ENCODE assay signal across 3 cellular contexts in the genomic region with DNA sequence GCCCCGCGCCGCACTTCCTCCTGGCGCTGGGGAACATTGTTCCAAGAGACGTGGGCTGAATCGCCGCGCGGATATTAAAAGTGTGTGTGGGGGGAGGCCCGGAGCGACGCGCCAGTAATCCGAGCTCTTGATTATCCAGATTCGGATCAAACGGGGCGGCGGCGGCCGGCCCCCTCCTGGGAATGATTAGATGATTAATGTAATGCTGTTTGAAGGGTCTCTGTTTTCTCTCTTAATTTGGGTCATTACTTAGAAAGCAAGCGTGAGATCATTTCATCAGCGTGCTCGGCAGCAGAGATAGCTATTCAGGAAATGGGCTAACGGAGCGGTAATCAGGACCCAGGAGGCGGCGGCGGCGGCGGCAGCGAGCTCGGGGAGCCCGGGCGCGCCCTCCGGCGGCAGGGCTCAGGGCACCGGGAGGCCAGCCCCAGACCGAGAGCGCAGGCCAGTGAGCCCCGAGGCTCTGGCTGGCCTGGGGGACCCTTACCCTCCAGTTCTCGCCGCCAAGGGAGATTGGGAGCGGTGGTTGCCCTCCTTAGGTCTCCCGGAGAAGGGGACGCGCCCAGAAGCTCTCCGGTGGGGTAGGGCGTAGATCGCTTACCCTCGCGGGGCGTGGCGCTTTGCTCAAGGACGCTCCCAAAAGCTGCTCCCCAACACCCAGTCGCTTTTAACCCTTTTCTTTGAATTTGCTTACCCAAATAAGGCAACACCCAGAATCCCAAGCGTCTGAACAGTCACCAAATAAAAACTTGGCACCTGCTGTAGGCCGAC.
TF ChIP-seq lines count a peak whose summit lies in the region.

No MANE protein-coding gene starts in this region.

TF ChIP-seq in A549, 52 proteins besides CTCF, POLR2A, EP300 and RAD21:
- TF ChIP-seq, protein P1, sequence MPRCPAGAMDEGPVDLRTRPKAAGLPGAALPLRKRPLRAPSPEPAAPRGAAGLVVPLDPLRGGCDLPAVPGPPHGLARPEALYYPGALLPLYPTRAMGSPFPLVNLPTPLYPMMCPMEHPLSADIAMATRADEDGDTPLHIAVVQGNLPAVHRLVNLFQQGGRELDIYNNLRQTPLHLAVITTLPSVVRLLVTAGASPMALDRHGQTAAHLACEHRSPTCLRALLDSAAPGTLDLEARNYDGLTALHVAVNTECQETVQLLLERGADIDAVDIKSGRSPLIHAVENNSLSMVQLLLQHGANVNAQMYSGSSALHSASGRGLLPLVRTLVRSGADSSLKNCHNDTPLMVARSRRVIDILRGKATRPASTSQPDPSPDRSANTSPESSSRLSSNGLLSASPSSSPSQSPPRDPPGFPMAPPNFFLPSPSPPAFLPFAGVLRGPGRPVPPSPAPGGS (IDR thresholded peaks at IDR 0.05) = no peak
- TF ChIP-seq EHF (CRISPR knock-in tag; IDR thresholded peaks at IDR 0.05) = no peak
- TF ChIP-seq ZSCAN20 (CRISPR knock-in tag; IDR thresholded peaks at IDR 0.05) = no peak
- TF ChIP-seq, protein P2, sequence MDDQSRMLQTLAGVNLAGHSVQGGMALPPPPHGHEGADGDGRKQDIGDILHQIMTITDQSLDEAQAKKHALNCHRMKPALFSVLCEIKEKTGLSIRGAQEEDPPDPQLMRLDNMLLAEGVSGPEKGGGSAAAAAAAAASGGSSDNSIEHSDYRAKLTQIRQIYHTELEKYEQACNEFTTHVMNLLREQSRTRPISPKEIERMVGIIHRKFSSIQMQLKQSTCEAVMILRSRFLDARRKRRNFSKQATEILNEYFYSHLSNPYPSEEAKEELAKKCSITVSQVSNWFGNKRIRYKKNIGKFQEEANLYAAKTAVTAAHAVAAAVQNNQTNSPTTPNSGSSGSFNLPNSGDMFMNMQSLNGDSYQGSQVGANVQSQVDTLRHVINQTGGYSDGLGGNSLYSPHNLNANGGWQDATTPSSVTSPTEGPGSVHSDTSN (IDR thresholded peaks at IDR 0.05) = no peak
- TF ChIP-seq RFX5 (IDR thresholded peaks at IDR 0.05) = no peak
- TF ChIP-seq NR3C1 (IDR thresholded peaks at IDR 0.05) = no peak
- TF ChIP-seq ZNF302 (CRISPR knock-in tag; IDR thresholded peaks at IDR 0.05) = no peak
- no peak for TF ChIP-seq PHF8 (IDR thresholded peaks at IDR 0.05; ENCODE audit: borderline replicate concordance, low read depth)
- TF ChIP-seq ESRRA (IDR thresholded peaks at IDR 0.05; ENCODE audit: borderline replicate concordance, low read length) = no peak
- TF ChIP-seq, protein P3, sequence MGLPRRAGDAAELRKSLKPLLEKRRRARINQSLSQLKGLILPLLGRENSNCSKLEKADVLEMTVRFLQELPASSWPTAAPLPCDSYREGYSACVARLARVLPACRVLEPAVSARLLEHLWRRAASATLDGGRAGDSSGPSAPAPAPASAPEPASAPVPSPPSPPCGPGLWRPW (IDR thresholded peaks at IDR 0.05) = no peak
- no peak for TF ChIP-seq EHMT2 (IDR thresholded peaks at IDR 0.05; ENCODE audit: low read depth)
- TF ChIP-seq HOXB13 (CRISPR knock-in tag; IDR thresholded peaks at IDR 0.05; ENCODE audit: low read depth) = no peak
- TF ChIP-seq, protein P4, sequence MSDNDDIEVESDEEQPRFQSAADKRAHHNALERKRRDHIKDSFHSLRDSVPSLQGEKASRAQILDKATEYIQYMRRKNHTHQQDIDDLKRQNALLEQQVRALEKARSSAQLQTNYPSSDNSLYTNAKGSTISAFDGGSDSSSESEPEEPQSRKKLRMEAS (IDR thresholded peaks at IDR 0.05) = no peak
- TF ChIP-seq HEYL (CRISPR knock-in tag; IDR thresholded peaks at IDR 0.05) = no peak
- TF ChIP-seq, protein P5, sequence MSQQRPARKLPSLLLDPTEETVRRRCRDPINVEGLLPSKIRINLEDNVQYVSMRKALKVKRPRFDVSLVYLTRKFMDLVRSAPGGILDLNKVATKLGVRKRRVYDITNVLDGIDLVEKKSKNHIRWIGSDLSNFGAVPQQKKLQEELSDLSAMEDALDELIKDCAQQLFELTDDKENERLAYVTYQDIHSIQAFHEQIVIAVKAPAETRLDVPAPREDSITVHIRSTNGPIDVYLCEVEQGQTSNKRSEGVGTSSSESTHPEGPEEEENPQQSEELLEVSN (IDR thresholded peaks at IDR 0.05; ENCODE audit: borderline replicate concordance, low read depth) = no peak
- no peak for TF ChIP-seq MAZ (IDR thresholded peaks at IDR 0.05; ENCODE audit: borderline replicate concordance, low read depth, low read length)
- no peak for TF ChIP-seq ZC3H11A (IDR thresholded peaks at IDR 0.05)
TF ChIP-seq in A549: peak in this region for 0.

TF ChIP-seq in HEK293T, 16 proteins besides CTCF, POLR2A, EP300 and RAD21:
- TF ChIP-seq LEF1 (IDR thresholded peaks at IDR 0.05; ENCODE audit: borderline replicate concordance) (no peak), TARDBP (IDR thresholded peaks at IDR 0.05) (no peak), HDGF (IDR thresholded peaks at IDR 0.05; ENCODE audit: borderline replicate concordance) (no peak), CTBP1 (IDR thresholded peaks at IDR 0.05; ENCODE audit: borderline replicate concordance) (no peak), FOXK2 (IDR thresholded peaks at IDR 0.05) (no peak), ZNF384 (IDR thresholded peaks at IDR 0.05) (no peak), BHLHE40 (IDR thresholded peaks at IDR 0.05; ENCODE audit: borderline replicate concordance) (no peak), SUZ12 (IDR thresholded peaks at IDR 0.05) (no peak), NFRKB (IDR thresholded peaks at IDR 0.05) (no peak), FOXM1 (IDR thresholded peaks at IDR 0.05; ENCODE audit: borderline replicate concordance) (no peak), ELF4 (IDR thresholded peaks at IDR 0.05) (no peak), FOXA1 (IDR thresholded peaks at IDR 0.05) (no peak), SP1 (IDR thresholded peaks at IDR 0.05) (no peak), ARNT (IDR thresholded peaks at IDR 0.05) (no peak), L3MBTL2 (conservative IDR thresholded peaks at IDR 0.05) (no peak)
- TF ChIP-seq, protein P6, sequence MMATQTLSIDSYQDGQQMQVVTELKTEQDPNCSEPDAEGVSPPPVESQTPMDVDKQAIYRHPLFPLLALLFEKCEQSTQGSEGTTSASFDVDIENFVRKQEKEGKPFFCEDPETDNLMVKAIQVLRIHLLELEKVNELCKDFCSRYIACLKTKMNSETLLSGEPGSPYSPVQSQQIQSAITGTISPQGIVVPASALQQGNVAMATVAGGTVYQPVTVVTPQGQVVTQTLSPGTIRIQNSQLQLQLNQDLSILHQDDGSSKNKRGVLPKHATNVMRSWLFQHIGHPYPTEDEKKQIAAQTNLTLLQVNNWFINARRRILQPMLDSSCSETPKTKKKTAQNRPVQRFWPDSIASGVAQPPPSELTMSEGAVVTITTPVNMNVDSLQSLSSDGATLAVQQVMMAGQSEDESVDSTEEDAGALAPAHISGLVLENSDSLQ (IDR thresholded peaks at IDR 0.05) = no peak

TF ChIP-seq in H1, 55 proteins besides CTCF, POLR2A, EP300 and RAD21 (continues in another document):
- TF ChIP-seq NRF1 (IDR thresholded peaks at IDR 0.05; ENCODE audit: low read depth, low read length) (no peak), CTBP2 (IDR thresholded peaks at IDR 0.05; ENCODE audit: borderline replicate concordance, insufficient read depth, insufficient read length, low read length) (no peak), TAF1 (IDR thresholded peaks at IDR 0.05; ENCODE audit: low read depth, low read length) (no peak), CEBPB (IDR thresholded peaks at IDR 0.05; ENCODE audit: low read depth, low read length) (no peak), ZNF274 (IDR thresholded peaks at IDR 0.05; ENCODE audit: borderline replicate concordance, extremely low read depth, low read length) (no peak), PHF8 (conservative IDR thresholded peaks at IDR 0.05; ENCODE audit: low read depth, low read length) (no peak), EZH2 (IDR thresholded peaks at IDR 0.05; ENCODE audit: low read depth, low read length, severe bottlenecking) (peak; percentile 46), TCF12 (IDR thresholded peaks at IDR 0.05; ENCODE audit: low read depth, low read length) (no peak), RXRA (IDR thresholded peaks at IDR 0.05; ENCODE audit: insufficient read depth, low read depth, low read length) (no peak), POU5F1 (IDR thresholded peaks at IDR 0.05; ENCODE audit: low read depth, low read length) (no peak), SRF (IDR thresholded peaks at IDR 0.05; ENCODE audit: low read depth, low read length) (peak; percentile 81), SAP30 (IDR thresholded peaks at IDR 0.05; ENCODE audit: insufficient read depth, insufficient replicate concordance, low read length) (no peak), CREB1 (IDR thresholded peaks at IDR 0.05) (no peak), CHD2 (IDR thresholded peaks at IDR 0.05; ENCODE audit: low read length) (no peak), YY1 (IDR thresholded peaks at IDR 0.05; ENCODE audit: low read depth, low read length) (no peak), KDM1A (IDR thresholded peaks at IDR 0.05; ENCODE audit: borderline replicate concordance, low read length) (peak; percentile 68; the same call in 1 of the 2 replicates), GTF2F1 (IDR thresholded peaks at IDR 0.05; ENCODE audit: borderline replicate concordance, low read depth, low read length) (no peak), JUN (IDR thresholded peaks at IDR 0.05; ENCODE audit: low read depth, low read length) (no peak), KDM4A (IDR thresholded peaks at IDR 0.05; ENCODE audit: low read depth, low read length, severe bottlenecking) (peak; percentile 76), SIX5 (IDR thresholded peaks at IDR 0.05; ENCODE audit: low read depth, low read length) (no peak), EGR1 (IDR thresholded peaks at IDR 0.05; ENCODE audit: borderline replicate concordance, low read depth, low read length) (0 out of 2 replicates have a peak, but pooled peaks have one; percentile 45), RFX5 (IDR thresholded peaks at IDR 0.05; ENCODE audit: borderline replicate concordance, low read depth, low read length) (no peak), SP2 (IDR thresholded peaks at IDR 0.05; ENCODE audit: low read length) (no peak), NANOG (IDR thresholded peaks at IDR 0.05; ENCODE audit: insufficient read depth, low read depth, low read length, poor library complexity, severe bottlenecking) (no peak), MAFK (IDR thresholded peaks at IDR 0.05; ENCODE audit: low read depth, low read length) (no peak), CBX8 (IDR thresholded peaks at IDR 0.05; ENCODE audit: borderline replicate concordance, low read depth, low read length) (no peak), JUND (IDR thresholded peaks at IDR 0.05; ENCODE audit: low read length) (no peak), HDAC6 (IDR thresholded peaks at IDR 0.05; ENCODE audit: low read depth, low read length) (no peak), RBBP5 (IDR thresholded peaks at IDR 0.05; ENCODE audit: borderline replicate concordance, low read depth, low read length) (no peak), BACH1 (IDR thresholded peaks at IDR 0.05; ENCODE audit: low read length) (no peak), BRCA1 (IDR thresholded peaks at IDR 0.05; ENCODE audit: low read depth, low read length) (no peak)
- TF ChIP-seq, protein P5 (IDR thresholded peaks at IDR 0.05) = no peak
- TF ChIP-seq, protein P7, sequence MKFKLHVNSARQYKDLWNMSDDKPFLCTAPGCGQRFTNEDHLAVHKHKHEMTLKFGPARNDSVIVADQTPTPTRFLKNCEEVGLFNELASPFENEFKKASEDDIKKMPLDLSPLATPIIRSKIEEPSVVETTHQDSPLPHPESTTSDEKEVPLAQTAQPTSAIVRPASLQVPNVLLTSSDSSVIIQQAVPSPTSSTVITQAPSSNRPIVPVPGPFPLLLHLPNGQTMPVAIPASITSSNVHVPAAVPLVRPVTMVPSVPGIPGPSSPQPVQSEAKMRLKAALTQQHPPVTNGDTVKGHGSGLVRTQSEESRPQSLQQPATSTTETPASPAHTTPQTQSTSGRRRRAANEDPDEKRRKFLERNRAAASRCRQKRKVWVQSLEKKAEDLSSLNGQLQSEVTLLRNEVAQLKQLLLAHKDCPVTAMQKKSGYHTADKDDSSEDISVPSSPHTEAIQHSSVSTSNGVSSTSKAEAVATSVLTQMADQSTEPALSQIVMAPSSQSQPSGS (IDR thresholded peaks at IDR 0.05; ENCODE audit: low read length) = no peak
